In genomic region chr10:72455889-72456588, GRCh38 we compare ENCODE assay signal across 10 cellular contexts.
A peak's percentile ranks its signal among the peaks of the same experiment; 100 is the strongest.
DNase-seq lines count a peak whose midpoint lies in the region; ATAC-seq and TF ChIP-seq lines count a peak whose summit lies in the region.
"Had no signal": no experiment of that assay in that cellular context is flagged by ENCODE, and none has a peak within 500 bp of the region (broad histone marks: within the 10 kb centered on the region; RNA-seq: fewer than 3 reads in every experiment).

No MANE protein-coding gene starts in this region.

- TF ChIP-seq CTCF in neural progenitor cell (IDR thresholded peaks at IDR 0.05) (no peak), lower leg skin (IDR thresholded peaks at IDR 0.05) (no peak)

- H3K9me3 ChIP-seq in HAP-1 (no peaks in the 10 kb centered on the region), ectodermal cell (ENCODE audit: control insufficient read depth, low read length) (no peaks in the 10 kb centered on the region), neural progenitor cell (ENCODE audit: low read depth) (no peaks in the 10 kb centered on the region)

- 0 out of 2 replicates have a peak, but pooled peaks cover 2% of the 10 kb centered on the region for H3K4me1 ChIP-seq in HAP-1
- peaks cover 4% of the 10 kb centered on the region for H3K4me1 ChIP-seq in ectodermal cell (ENCODE audit: control insufficient read depth, insufficient read depth, low read length)
- H3K4me1 ChIP-seq in neural progenitor cell: peaks cover 12% of the 10 kb centered on the region

- H3K4me3 ChIP-seq in HAP-1 (no peak overlapping the region), ectodermal cell (ENCODE audit: insufficient read depth, low read depth, low read length) (no peak overlapping the region), neural progenitor cell (no peak overlapping the region), lower leg skin (ENCODE audit: low read depth, poor library complexity, severe bottlenecking) (no peak overlapping the region)

- in situ Hi-C loops in HAP-1 (cut with MboI; ENCODE audit: low sequenced_read_pairs): no loop called here

- peaks cover 26% of the 10 kb centered on the region for H3F3A ChIP-seq in neural progenitor cell (ENCODE audit: low read depth)

- H3K9me3 Mint-ChIP-seq in neural progenitor cell: no peaks in the 10 kb centered on the region
- no peaks in the 10 kb centered on the region for H3K9me3 Mint-ChIP-seq in stimulated activated memory B cell treated with anti-CD40 and anti-IgM and Interleukin-4, amounts not matched to agents 10 μg/mL and 1 μg/mL and 100 μg/mL, for 72 hours
- H3K9me3 Mint-ChIP-seq: activated CD4-positive, alpha-beta T cell treated with anti-CD3 and anti-CD28 coated beads, Interleukin-2, amount 10 ng/mL, durations not matched to agents 7 days and 5 days; activated naive CD4-positive, alpha-beta T cell treated with anti-CD3 and anti-CD28 coated beads, Interleukin-2, amount 50 U/mL, for 24 hours had no signal

- TF ChIP-seq POLR2A in lower leg skin (IDR thresholded peaks at IDR 0.05): no peak

- DNase-seq in HAP-1 (ENCODE audit: low spot score in 2 of 2) (peak; percentile 13 to 38), NCI-H82 treated with DMSO at 0.1 percent for 48 hours (lab: John Stamatoyannopoulos, UW; ENCODE audit: unreplicated experiment) (peak; percentile 57), neural progenitor cell (ENCODE audit: low spot score) (peak; percentile 64), lower leg skin (ENCODE audit: low spot score in 2 of 2) (no peak)
- DNase-seq: activated CD4-positive, alpha-beta T cell treated with anti-CD3 and anti-CD28 coated beads, Interleukin-2, amount 10 ng/mL, durations not matched to agents 7 days and 5 days; NCI-H2081 had no signal

- H3K36me3 ChIP-seq in HAP-1 (replicated peaks) (no peaks in the 10 kb centered on the region), ectodermal cell (ENCODE audit: control insufficient read depth, insufficient read depth, low read length) (no peaks in the 10 kb centered on the region), neural progenitor cell (no peaks in the 10 kb centered on the region)

- no peak for ATAC-seq in stimulated activated memory B cell treated with anti-CD40 and anti-IgM and Interleukin-4, amounts not matched to agents 10 μg/mL and 1 μg/mL and 100 μg/mL, for 72 hours
- no peak for ATAC-seq in HG02610 (IDR thresholded peaks at IDR 0.05; ENCODE audit: unreplicated experiment)

- no peak overlapping the region for H3K4me3 Mint-ChIP-seq in neural progenitor cell
- H3K4me3 Mint-ChIP-seq in stimulated activated memory B cell treated with anti-CD40 and anti-IgM and Interleukin-4, amounts not matched to agents 10 μg/mL and 1 μg/mL and 100 μg/mL, for 72 hours: no peak overlapping the region
- H3K4me3 Mint-ChIP-seq: activated CD4-positive, alpha-beta T cell treated with anti-CD3 and anti-CD28 coated beads, Interleukin-2, amount 10 ng/mL, durations not matched to agents 7 days and 5 days; activated naive CD4-positive, alpha-beta T cell treated with anti-CD3 and anti-CD28 coated beads, Interleukin-2, amount 50 U/mL, for 24 hours had no signal

- WGBS in ectodermal cell, 2 experiments: 56 to 64% methylated on average over 1 to 2 of the region's 3 CpGs
- WGBS in lower leg skin, 2 donors: 71 to 79% methylated on average over 3 of the region's 3 CpGs

- H4K20me1 ChIP-seq in neural progenitor cell (ENCODE audit: low read depth): no peaks in the 10 kb centered on the region

- H3K27ac Mint-ChIP-seq in neural progenitor cell: peak overlapping the region; percentile 65
- H3K27ac Mint-ChIP-seq in stimulated activated memory B cell treated with anti-CD40 and anti-IgM and Interleukin-4, amounts not matched to agents 10 μg/mL and 1 μg/mL and 100 μg/mL, for 72 hours: no peak overlapping the region
- H3K27ac Mint-ChIP-seq: activated CD4-positive, alpha-beta T cell treated with anti-CD3 and anti-CD28 coated beads, Interleukin-2, amount 10 ng/mL, durations not matched to agents 7 days and 5 days; activated naive CD4-positive, alpha-beta T cell treated with anti-CD3 and anti-CD28 coated beads, Interleukin-2, amount 50 U/mL, for 24 hours had no signal

- peak overlapping the region; percentile 30 for H3K4me2 ChIP-seq in neural progenitor cell

- peaks cover 9% of the 10 kb centered on the region for H3K36me3 Mint-ChIP-seq in neural progenitor cell
- peaks cover 24% of the 10 kb centered on the region for H3K36me3 Mint-ChIP-seq in stimulated activated memory B cell treated with anti-CD40 and anti-IgM and Interleukin-4, amounts not matched to agents 10 μg/mL and 1 μg/mL and 100 μg/mL, for 72 hours

- H2AFZ ChIP-seq in neural progenitor cell (replicated peaks): no peak overlapping the region

- H3K27me3 ChIP-seq in HAP-1 (ENCODE audit: low read depth): no peaks in the 10 kb centered on the region
- H3K27me3 ChIP-seq in ectodermal cell (ENCODE audit: control insufficient read depth, insufficient read depth, low read length, poor library complexity, severe bottlenecking): no peaks in the 10 kb centered on the region
- no peaks in the 10 kb centered on the region for H3K27me3 ChIP-seq in neural progenitor cell

- peaks cover 18% of the 10 kb centered on the region for H3K4me1 Mint-ChIP-seq in neural progenitor cell
- peaks cover 6% of the 10 kb centered on the region for H3K4me1 Mint-ChIP-seq in stimulated activated memory B cell treated with anti-CD40 and anti-IgM and Interleukin-4, amounts not matched to agents 10 μg/mL and 1 μg/mL and 100 μg/mL, for 72 hours
- H3K4me1 Mint-ChIP-seq: activated CD4-positive, alpha-beta T cell treated with anti-CD3 and anti-CD28 coated beads, Interleukin-2, amount 10 ng/mL, durations not matched to agents 7 days and 5 days; activated naive CD4-positive, alpha-beta T cell treated with anti-CD3 and anti-CD28 coated beads, Interleukin-2, amount 50 U/mL, for 24 hours had no signal

- H3K79me2 ChIP-seq in neural progenitor cell (ENCODE audit: low read depth): no peaks in the 10 kb centered on the region

- intact Hi-C loops in lower leg skin (cut with DNase I; ENCODE audit: low total_unique reads): no loop called here

- no peak overlapping the region for H3K9ac ChIP-seq in neural progenitor cell

- peaks cover 2% of the 10 kb centered on the region for H3K27me3 Mint-ChIP-seq in neural progenitor cell (ENCODE audit: insufficient read depth, low read depth)
- no peaks in the 10 kb centered on the region for H3K27me3 Mint-ChIP-seq in stimulated activated memory B cell treated with anti-CD40 and anti-IgM and Interleukin-4, amounts not matched to agents 10 μg/mL and 1 μg/mL and 100 μg/mL, for 72 hours
- H3K27me3 Mint-ChIP-seq: activated CD4-positive, alpha-beta T cell treated with anti-CD3 and anti-CD28 coated beads, Interleukin-2, amount 10 ng/mL, durations not matched to agents 7 days and 5 days; activated naive CD4-positive, alpha-beta T cell treated with anti-CD3 and anti-CD28 coated beads, Interleukin-2, amount 50 U/mL, for 24 hours had no signal

- H3K27ac ChIP-seq in ectodermal cell (ENCODE audit: insufficient read depth, low read depth, low read length, poor library complexity, severe bottlenecking) (peak overlapping the region; percentile 58), neural progenitor cell (peak overlapping the region; percentile 86)

Comparison
In these comparisons a context has a peak if more than half of its experiments do, and no peak if none do; other contexts are left out.
1. DNase-seq: peak in HAP-1 (2 of 2), NCI-H82 treated with DMSO at 0.1 percent for 48 hours (single experiment) and neural progenitor cell (single experiment); none in lower leg skin (0 of 2).